9 cellular contexts compared by ENCODE assay signal in the genomic region with DNA sequence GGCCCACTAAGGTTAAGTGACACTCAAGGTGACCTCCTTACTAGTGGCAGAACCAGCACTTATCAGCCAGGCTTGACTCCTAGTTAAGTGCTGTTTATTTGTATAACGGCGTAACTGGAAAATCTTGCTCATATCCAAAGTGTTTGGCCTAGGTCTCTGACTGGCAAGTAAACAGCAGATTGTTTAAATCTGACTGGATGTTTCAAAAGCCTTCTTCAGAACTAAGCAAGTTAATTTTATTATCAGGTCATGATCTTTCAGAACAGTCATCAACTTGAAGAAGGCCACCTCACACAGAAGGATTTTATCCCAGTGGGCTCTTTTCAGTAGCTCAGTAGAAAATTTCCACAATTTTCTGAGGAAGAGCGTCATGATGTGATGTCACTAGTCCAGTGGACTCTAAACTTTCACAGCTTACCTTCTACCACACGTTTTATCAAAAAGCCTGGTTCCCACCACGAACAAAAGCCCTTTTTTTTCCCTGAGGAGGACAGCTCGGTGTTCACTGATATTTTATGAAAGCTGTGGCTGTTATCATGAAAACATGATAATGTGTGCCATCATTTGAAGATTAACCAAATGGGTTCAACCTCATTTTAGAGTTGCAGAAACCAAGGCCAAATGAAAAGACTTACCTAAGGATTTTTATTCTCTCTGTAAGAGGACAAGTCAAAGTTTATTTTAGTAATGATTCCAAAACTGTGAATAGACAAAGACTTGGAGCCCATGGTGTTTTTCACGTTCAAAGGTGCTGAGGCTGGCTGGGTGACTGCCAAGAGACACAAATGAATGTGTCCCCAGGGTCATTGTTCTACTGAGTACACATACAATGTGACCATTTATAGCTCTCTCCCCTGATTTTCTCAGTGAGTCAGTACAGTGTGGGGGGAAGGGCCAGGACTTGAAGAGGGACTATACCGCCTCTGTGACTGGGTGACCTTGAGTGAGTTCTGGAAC. TPM values are rescaled to one million over a fixed set of nuclear protein-coding genes. Genes with fewer than 3 reads are reported as not detected.
DNase-seq lines count a peak whose midpoint lies in the region; ATAC-seq and TF ChIP-seq lines count a peak whose summit lies in the region.
"Had no signal": no experiment of that assay in that cellular context is flagged by ENCODE, and none has a peak within 500 bp of the region (broad histone marks: within the 10 kb centered on the region; RNA-seq: fewer than 3 reads in every experiment).

No MANE protein-coding gene starts in this region.

- H3K36me3 Mint-ChIP-seq in activated CD8-positive, alpha-beta memory T cell treated with anti-CD3 and anti-CD28 coated beads, Interleukin-2, amount 10 ng/mL, durations not matched to agents 7 days and 5 days: no peaks in the 10 kb centered on the region

- CTCF ChIA-PET in AG04449 (lab: Yijun Ruan, JAX): interaction anchor here (1.5 kb wide), 1 partner anchor 13 kb away, joined by 6 read pairs; no protein-coding TSS in a partner anchor
- CTCF ChIA-PET in activated CD8-positive, alpha-beta memory T cell treated with anti-CD3 and anti-CD28 coated beads, Interleukin-2, amount 10 ng/mL, durations not matched to agents 7 days and 5 days (lab: Charles Lee): no interaction called here

- DNase-seq in AG04449 (ENCODE audit: low read depth, low spot score) (peak; percentile 60), NCI-H187 treated with DMSO at 0.1 percent for 48 hours (lab: John Stamatoyannopoulos, UW) (peak; percentile 75), cardiac fibroblast (ENCODE audit: low read depth in 2 of 2) (peak; percentile 48 to 93), lower leg skin (ENCODE audit: low spot score in 2 of 2) (peak; percentile 42 to 91), ecto neural progenitor cell (ENCODE audit: low spot score) (no peak)
- DNase-seq in activated CD8-positive, alpha-beta memory T cell treated with anti-CD3 and anti-CD28 coated beads, Interleukin-2, amount 10 ng/mL, durations not matched to agents 7 days and 5 days: no peak
- DNase-seq: KG1 had no signal

- POLR2A ChIA-PET in AG04449 (lab: Yijun Ruan, JAX): interaction anchor here (0.9 kb wide), 1 partner anchor 11 kb away, joined by 3 read pairs; no protein-coding TSS in a partner anchor

- no peaks in the 10 kb centered on the region for H3K9me3 Mint-ChIP-seq in activated CD8-positive, alpha-beta memory T cell treated with anti-CD3 and anti-CD28 coated beads, Interleukin-2, amount 10 ng/mL, durations not matched to agents 7 days and 5 days (ENCODE audit: low read depth)

- 60 to 66% methylated on average over 8 of the region's 8 CpGs for WGBS in lower leg skin, 2 donors

- ATAC-seq in activated CD8-positive, alpha-beta memory T cell treated with anti-CD3 and anti-CD28 coated beads, Interleukin-2, amount 10 ng/mL, durations not matched to agents 7 days and 5 days: no peak
- ATAC-seq in HG02759 (IDR thresholded peaks at IDR 0.05; ENCODE audit: unreplicated experiment) (no peak), GM18858 (IDR thresholded peaks at IDR 0.05; ENCODE audit: unreplicated experiment) (no peak)

- no peak overlapping the region for H3K4me3 Mint-ChIP-seq in activated CD8-positive, alpha-beta memory T cell treated with anti-CD3 and anti-CD28 coated beads, Interleukin-2, amount 10 ng/mL, durations not matched to agents 7 days and 5 days

- no peak for TF ChIP-seq POLR2A in lower leg skin (IDR thresholded peaks at IDR 0.05)

- H3K4me1 Mint-ChIP-seq in activated CD8-positive, alpha-beta memory T cell treated with anti-CD3 and anti-CD28 coated beads, Interleukin-2, amount 10 ng/mL, durations not matched to agents 7 days and 5 days: no peaks in the 10 kb centered on the region

- H3K27me3 Mint-ChIP-seq in activated CD8-positive, alpha-beta memory T cell treated with anti-CD3 and anti-CD28 coated beads, Interleukin-2, amount 10 ng/mL, durations not matched to agents 7 days and 5 days: peaks cover 25% of the 10 kb centered on the region

- H3K27ac Mint-ChIP-seq in activated CD8-positive, alpha-beta memory T cell treated with anti-CD3 and anti-CD28 coated beads, Interleukin-2, amount 10 ng/mL, durations not matched to agents 7 days and 5 days: no peak overlapping the region

- TF ChIP-seq CTCF in AG04449 (IDR thresholded peaks at IDR 0.05; ENCODE audit: insufficient read depth, low read length, missing control alignments) (no peak), cardiac fibroblast (IDR thresholded peaks at IDR 0.05; ENCODE audit: low read depth, low read length) (no peak), lower leg skin (IDR thresholded peaks at IDR 0.05) (no peak)

- H3K4me3 ChIP-seq in AG04449 (ENCODE audit: low read depth, low read length): no peak overlapping the region; the same call in 1 of the 2 replicates
- no peak overlapping the region for H3K4me3 ChIP-seq in cardiac fibroblast (replicated peaks in 1 of 2; ENCODE audit: low read depth in 2 of 2, low read length in 2 of 2)
- H3K4me3 ChIP-seq in lower leg skin (ENCODE audit: low read depth, poor library complexity, severe bottlenecking): no peak overlapping the region

- intact Hi-C loops in lower leg skin (cut with DNase I; ENCODE audit: low total_unique reads): no loop called here

RNA-seq across cellular contexts. Expression of gene SGIP1, which starts 9.1 kb away (rescaled TPM):
- 1 to 10 TPM in 2 of 4 donors, under 1 TPM in 2; 0.39 to 7.0 (median 2.4) TPM for total RNA-seq in lower leg skin
- total RNA-seq in activated CD8-positive, alpha-beta memory T cell treated with anti-CD3 and anti-CD28 coated beads, Interleukin-2, amount 10 ng/mL, durations not matched to agents 7 days and 5 days: not detected

Comparison
In these comparisons a context has a peak if more than half of its experiments do, and no peak if none do; other contexts are left out.
1. DNase-seq: peak in AG04449 (single experiment), NCI-H187 treated with DMSO at 0.1 percent for 48 hours (single experiment), cardiac fibroblast (2 of 2) and lower leg skin (2 of 2); none in activated CD8-positive, alpha-beta memory T cell treated with anti-CD3 and anti-CD28 coated beads, Interleukin-2, amount 10 ng/mL, durations not matched to agents 7 days and 5 days (single experiment) and ecto neural progenitor cell (single experiment).